30 cellular contexts compared by ENCODE assay signal in the genomic region with DNA sequence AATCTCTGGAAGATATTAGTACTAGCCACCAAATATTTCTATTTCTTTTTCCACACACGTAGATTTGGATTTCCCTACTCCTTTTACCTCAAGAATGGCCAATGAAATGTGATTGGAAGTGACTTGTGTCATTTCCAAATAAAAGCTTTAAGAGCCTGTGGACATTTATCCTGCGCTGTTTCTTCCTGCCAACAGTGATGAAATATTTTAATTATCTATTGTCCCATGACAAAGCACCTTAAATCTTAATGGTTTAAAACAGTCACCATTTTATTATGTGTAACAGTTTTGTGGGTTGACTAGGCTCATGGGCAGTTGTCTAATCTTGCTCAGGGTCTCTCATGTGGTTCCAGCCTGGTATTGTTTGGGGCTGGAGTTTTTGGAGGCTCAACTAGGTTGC.
"Had no signal": no experiment of that assay in that cellular context is flagged by ENCODE, and none has a peak within 500 bp of the region (broad histone marks: within the 10 kb centered on the region; RNA-seq: fewer than 3 reads in every experiment).

No MANE protein-coding gene starts in this region.

- ATAC-seq: right lobe of liver; stimulated activated effector memory CD8-positive, alpha-beta T cell treated with anti-CD3 and anti-CD28 coated beads, Interleukin-12 subunit alpha, Interleukin-12 subunit beta, amount 100 ng/mL, for 72 hours had no signal

- DNase-seq: activated CD4-positive, alpha-beta memory T cell treated with anti-CD3 and anti-CD28 coated beads for 36 hours; activated CD4-positive, alpha-beta T cell treated with anti-CD3 and anti-CD28 coated beads for 4 hours; activated CD8-positive, alpha-beta memory T cell treated with anti-CD3 and anti-CD28 coated beads, Interleukin-2, amount 50 U/mL, for 4 hours; activated gamma-delta T cell; activated naive CD4-positive, alpha-beta T cell treated with anti-CD3 and anti-CD28 coated beads, Interleukin-2, amount 10 ng/mL, durations not matched to agents 7 days and 5 days; activated naive CD8-positive, alpha-beta T cell treated with anti-CD3 and anti-CD28 coated beads, Interleukin-2, amount 10 ng/mL, durations not matched to agents 7 days and 5 days; activated T-cell treated with anti-CD3 and anti-CD28 coated beads, Interleukin-2, amount 50 U/mL, for 1 hour; central memory CD4-positive, alpha-beta T cell; dermis blood vessel endothelial cell; effector CD4-positive, alpha-beta T cell; glutamatergic neuron; islet precursor cell; left ventricle myocardium inferior; naive B cell; posterior cingulate gyrus; right lobe of liver; stimulated activated CD4-positive, alpha-beta T cell treated with anti-CD3 and anti-CD28 coated beads, Interleukin-12 subunit alpha, Interleukin-12 subunit beta, amount 100 ng/mL, for 4 hours; stimulated activated CD4-positive, alpha-beta T cell treated with anti-CD3 and anti-CD28 coated beads, Interleukin-4, amount 100 ng/mL, for 24 hours; T-helper 1 cell; upper lobe of left lung had no signal

- H3K27me3 ChIP-seq: breast epithelium, neural progenitor cell, right lobe of liver, upper lobe of left lung, vagina had no signal

- H3K27me3 Mint-ChIP-seq: activated CD4-positive, alpha-beta memory T cell treated with anti-CD3 and anti-CD28 coated beads for 36 hours; activated naive CD8-positive, alpha-beta T cell treated with anti-CD3 and anti-CD28 coated beads, Interleukin-2, amount 10 ng/mL, durations not matched to agents 7 days and 5 days; naive B cell; stimulated activated naive CD8-positive, alpha-beta T cell treated with anti-CD3 and anti-CD28 coated beads, Interleukin-15, Interleukin-2, amounts not matched to agents 100 ng/mL and 50 ng/mL, for 24 hours had no signal

- H3K9me3 ChIP-seq: breast epithelium, left ventricle myocardium inferior, right lobe of liver, thoracic aorta, upper lobe of left lung, vagina had no signal

- H3K9ac ChIP-seq: neural progenitor cell had no signal

- H3K36me3 ChIP-seq: breast epithelium, left ventricle myocardium inferior, neural progenitor cell, right lobe of liver, thoracic aorta, upper lobe of left lung, vagina had no signal

- H3K27ac Mint-ChIP-seq: activated CD4-positive, alpha-beta memory T cell treated with anti-CD3 and anti-CD28 coated beads for 36 hours; activated naive CD4-positive, alpha-beta T cell treated with anti-CD3 and anti-CD28 coated beads, Interleukin-2, amount 10 ng/mL, durations not matched to agents 7 days and 5 days; activated naive CD8-positive, alpha-beta T cell treated with anti-CD3 and anti-CD28 coated beads, Interleukin-2, amount 10 ng/mL, durations not matched to agents 7 days and 5 days; activated T-helper 1 cell treated with anti-CD3 and anti-CD28 coated beads, Interleukin-12 subunit alpha, Interleukin-12 subunit beta, Interleukin-2, Interleukin-4 antibody, amounts not matched to agents 30 ng/mL and 10 ng/mL and 1 ng/mL, durations not matched to agents 14 hours and 24 hours and 36 hours; mesothelial cell of epicardium; neural progenitor cell; stimulated activated effector memory CD8-positive, alpha-beta T cell treated with anti-CD3 and anti-CD28 coated beads, Interleukin-12 subunit alpha, Interleukin-12 subunit beta, amount 100 ng/mL, for 72 hours; stimulated activated naive CD8-positive, alpha-beta T cell treated with anti-CD3 and anti-CD28 coated beads, Interleukin-15, Interleukin-2, amounts not matched to agents 100 ng/mL and 50 ng/mL, for 24 hours had no signal

- H3K4me3 Mint-ChIP-seq: activated CD4-positive, alpha-beta memory T cell treated with anti-CD3 and anti-CD28 coated beads for 36 hours; activated naive CD4-positive, alpha-beta T cell treated with anti-CD3 and anti-CD28 coated beads, Interleukin-2, amount 10 ng/mL, durations not matched to agents 7 days and 5 days; activated naive CD8-positive, alpha-beta T cell treated with anti-CD3 and anti-CD28 coated beads, Interleukin-2, amount 10 ng/mL, durations not matched to agents 7 days and 5 days; activated T-helper 1 cell treated with anti-CD3 and anti-CD28 coated beads, Interleukin-12 subunit alpha, Interleukin-12 subunit beta, Interleukin-2, Interleukin-4 antibody, amounts not matched to agents 30 ng/mL and 10 ng/mL and 1 ng/mL, durations not matched to agents 14 hours and 24 hours and 36 hours; mesothelial cell of epicardium; neural progenitor cell; stimulated activated effector memory CD8-positive, alpha-beta T cell treated with anti-CD3 and anti-CD28 coated beads, Interleukin-12 subunit alpha, Interleukin-12 subunit beta, amount 100 ng/mL, for 72 hours; stimulated activated naive CD8-positive, alpha-beta T cell treated with anti-CD3 and anti-CD28 coated beads, Interleukin-15, Interleukin-2, amounts not matched to agents 100 ng/mL and 50 ng/mL, for 24 hours had no signal

- H3K27ac ChIP-seq: breast epithelium, left ventricle myocardium inferior, neural progenitor cell, thoracic aorta, upper lobe of left lung, vagina, VCaP had no signal

- H3K4me2 ChIP-seq: neural progenitor cell had no signal

- H3K9me3 Mint-ChIP-seq: activated CD4-positive, alpha-beta memory T cell treated with anti-CD3 and anti-CD28 coated beads for 36 hours; activated naive CD4-positive, alpha-beta T cell treated with anti-CD3 and anti-CD28 coated beads, Interleukin-2, amount 10 ng/mL, durations not matched to agents 7 days and 5 days; activated naive CD8-positive, alpha-beta T cell treated with anti-CD3 and anti-CD28 coated beads, Interleukin-2, amount 10 ng/mL, durations not matched to agents 7 days and 5 days; activated T-helper 1 cell treated with anti-CD3 and anti-CD28 coated beads, Interleukin-12 subunit alpha, Interleukin-12 subunit beta, Interleukin-2, Interleukin-4 antibody, amounts not matched to agents 30 ng/mL and 10 ng/mL and 1 ng/mL, durations not matched to agents 14 hours and 24 hours and 36 hours; mesothelial cell of epicardium; naive B cell; neural progenitor cell; stimulated activated effector memory CD8-positive, alpha-beta T cell treated with anti-CD3 and anti-CD28 coated beads, Interleukin-12 subunit alpha, Interleukin-12 subunit beta, amount 100 ng/mL, for 72 hours; stimulated activated naive CD8-positive, alpha-beta T cell treated with anti-CD3 and anti-CD28 coated beads, Interleukin-15, Interleukin-2, amounts not matched to agents 100 ng/mL and 50 ng/mL, for 24 hours had no signal

- H3K36me3 Mint-ChIP-seq: activated naive CD4-positive, alpha-beta T cell treated with anti-CD3 and anti-CD28 coated beads, Interleukin-2, amount 10 ng/mL, durations not matched to agents 7 days and 5 days; mesothelial cell of epicardium; neural progenitor cell had no signal

- H3K4me3 ChIP-seq: breast epithelium, left ventricle myocardium inferior, neural progenitor cell, right lobe of liver, skin epidermis, thoracic aorta, upper lobe of left lung, vagina had no signal

- H2AFZ ChIP-seq: neural progenitor cell had no signal
